In the genomic region with DNA sequence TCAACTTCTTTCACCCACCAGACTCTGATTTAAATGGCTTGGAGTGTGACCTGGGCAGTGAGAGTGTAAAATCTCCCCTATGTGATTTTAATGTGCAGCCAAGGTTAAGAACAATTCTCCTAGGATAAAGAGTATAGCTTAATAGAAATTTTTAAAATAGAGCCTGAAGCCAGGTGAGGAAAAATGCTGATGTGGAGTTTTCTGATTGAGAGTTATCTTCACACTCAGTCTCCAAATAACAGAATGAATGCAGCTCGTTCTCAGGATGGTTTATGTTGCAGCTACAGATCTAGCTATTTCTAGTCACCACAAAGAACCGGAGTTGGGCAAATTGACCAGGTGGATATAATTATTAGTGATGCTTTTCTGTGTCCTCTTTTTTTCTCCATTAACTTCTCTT, we compare ENCODE assay signal across 1 cellular context.
A peak's percentile ranks its signal among the peaks of the same experiment; 100 is the strongest.
TF ChIP-seq lines count a peak whose summit lies in the region.

No MANE protein-coding gene starts in this region.

TF ChIP-seq in K562, 482 proteins besides CTCF, POLR2A, EP300 and RAD21 (continued from another document):
- TF ChIP-seq, protein P1, sequence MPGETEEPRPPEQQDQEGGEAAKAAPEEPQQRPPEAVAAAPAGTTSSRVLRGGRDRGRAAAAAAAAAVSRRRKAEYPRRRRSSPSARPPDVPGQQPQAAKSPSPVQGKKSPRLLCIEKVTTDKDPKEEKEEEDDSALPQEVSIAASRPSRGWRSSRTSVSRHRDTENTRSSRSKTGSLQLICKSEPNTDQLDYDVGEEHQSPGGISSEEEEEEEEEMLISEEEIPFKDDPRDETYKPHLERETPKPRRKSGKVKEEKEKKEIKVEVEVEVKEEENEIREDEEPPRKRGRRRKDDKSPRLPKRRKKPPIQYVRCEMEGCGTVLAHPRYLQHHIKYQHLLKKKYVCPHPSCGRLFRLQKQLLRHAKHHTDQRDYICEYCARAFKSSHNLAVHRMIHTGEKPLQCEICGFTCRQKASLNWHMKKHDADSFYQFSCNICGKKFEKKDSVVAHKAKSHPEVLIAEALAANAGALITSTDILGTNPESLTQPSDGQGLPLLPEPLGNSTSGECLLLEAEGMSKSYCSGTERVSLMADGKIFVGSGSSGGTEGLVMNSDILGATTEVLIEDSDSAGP (CRISPR knock-in tag; IDR thresholded peaks at IDR 0.05): no peak
- TF ChIP-seq ZNF436 (CRISPR knock-in tag; IDR thresholded peaks at IDR 0.05) (no peak), CBFB (CRISPR knock-in tag; IDR thresholded peaks at IDR 0.05) (no peak), ZNF316 (IDR thresholded peaks at IDR 0.05) (peak; percentile 59), MYBL2 (IDR thresholded peaks at IDR 0.05; ENCODE audit: low read depth) (no peak), MYBL2 (CRISPR knock-in tag; IDR thresholded peaks at IDR 0.05; ENCODE audit: borderline replicate concordance) (no peak), SETDB1 (IDR thresholded peaks at IDR 0.05; ENCODE audit: low read length) (no peak), MAFG (tag; conservative IDR thresholded peaks at IDR 0.05) (peak; percentile 53; the same call in 1 of the 2 replicates)
